ENCODE assay signal across 22 cellular contexts in genomic region chr20:58418949-58419748, GRCh38. TPM values are rescaled to one million over a fixed set of nuclear protein-coding genes. Genes with fewer than 3 reads are reported as not detected.
DNase-seq lines count a peak whose midpoint lies in the region; ATAC-seq, FAIRE-seq and TF ChIP-seq lines count a peak whose summit lies in the region.
"Had no signal": no experiment of that assay in that cellular context is flagged by ENCODE, and none has a peak within 500 bp of the region (broad histone marks: within the 10 kb centered on the region; RNA-seq: fewer than 3 reads in every experiment).

No MANE protein-coding gene starts in this region.

- H3K9me3 Mint-ChIP-seq in activated naive CD4-positive, alpha-beta T cell treated with anti-CD3 and anti-CD28 coated beads, Interleukin-2, amount 50 U/mL, for 24 hours: no peaks in the 10 kb centered on the region
- H3K9me3 Mint-ChIP-seq in activated naive CD8-positive, alpha-beta T cell treated with anti-CD3 and anti-CD28 coated beads for 36 hours: no peaks in the 10 kb centered on the region
- H3K9me3 Mint-ChIP-seq in stimulated activated effector memory CD8-positive, alpha-beta T cell treated with anti-CD3 and anti-CD28 coated beads, Interleukin-12 subunit alpha, Interleukin-12 subunit beta, amount 100 ng/mL, for 72 hours: no peaks in the 10 kb centered on the region

- RAD21 ChIA-PET in HCT116 (lab: Charles Lee; ENCODE audit: low non-redundant PET in 1 of 2, low total read pairs in 2 of 2, uncharacterized antibody in 2 of 2, unreplicated experiment in 2 of 2): no interaction called here

- peaks cover 42% of the 10 kb centered on the region for H3K4me1 Mint-ChIP-seq in activated naive CD4-positive, alpha-beta T cell treated with anti-CD3 and anti-CD28 coated beads, Interleukin-2, amount 50 U/mL, for 24 hours
- peaks cover 25% of the 10 kb centered on the region for H3K4me1 Mint-ChIP-seq in activated naive CD8-positive, alpha-beta T cell treated with anti-CD3 and anti-CD28 coated beads for 36 hours
- peaks cover 28% of the 10 kb centered on the region for H3K4me1 Mint-ChIP-seq in stimulated activated effector memory CD8-positive, alpha-beta T cell treated with anti-CD3 and anti-CD28 coated beads, Interleukin-12 subunit alpha, Interleukin-12 subunit beta, amount 100 ng/mL, for 72 hours

- no peak overlapping the region for H3K9ac ChIP-seq in HCT116 (ENCODE audit: low read length)

- H3K36me3 ChIP-seq in HCT116 (ENCODE audit: control insufficient read depth in 1 of 2, insufficient read depth in 2 of 2, low read length in 2 of 2) (no peaks in the 10 kb centered on the region), OCI-LY7 (ENCODE audit: insufficient read depth, low read length) (peaks cover 86% of the 10 kb centered on the region)
- H3K36me3 ChIP-seq: prostate gland, transverse colon had no signal

- no peak for DNase-seq in activated naive CD4-positive, alpha-beta T cell treated with anti-CD3 and anti-CD28 coated beads, Interleukin-2, amount 50 U/mL, for 16 hours
- DNase-seq in HCT116 (ENCODE audit: low read depth, low spot score) (no peak), OCI-LY7 (ENCODE audit: low spot score) (no peak), superior temporal gyrus (ENCODE audit: extremely low spot score) (no peak), D721Med (ENCODE audit: insufficient read length, low spot score) (no peak)
- DNase-seq in activated naive CD8-positive, alpha-beta T cell treated with anti-CD3 and anti-CD28 coated beads for 36 hours: no peak
- no peak for DNase-seq in stimulated activated effector memory CD8-positive, alpha-beta T cell treated with anti-CD3 and anti-CD28 coated beads, Interleukin-12 subunit alpha, Interleukin-12 subunit beta, amount 100 ng/mL, for 72 hours (ENCODE audit: low spot score in 2 of 2)
- DNase-seq: ACHN; Calu3; central memory CD4-positive, alpha-beta T cell; dermis blood vessel endothelial cell; gastrocnemius medialis; Kasumi-1; NCI-H446 treated with DMSO at 0.1 percent for 48 hours; NCI-H82; stimulated activated CD4-positive, alpha-beta T cell treated with anti-CD3 and anti-CD28 coated beads, Interleukin-4, amount 100 ng/mL, for 4 hours; transverse colon had no signal

- BruUV-seq in HCT116 (replicated peaks; lab: Mats Ljungman, UMichigan) (TSS peak; percentile 11), OCI-LY7 (replicated peaks; lab: Mats Ljungman, UMichigan) (no TSS peak)

- POLR2A ChIA-PET in HCT116 (lab: Charles Lee): no interaction called here
- POLR2A ChIA-PET in OCI-LY7 (lab: Charles Lee): interaction anchor here (1.3 kb wide), 1 partner anchor 11 kb away, joined by 5 read pairs; no protein-coding TSS in a partner anchor

- TF ChIP-seq RAD21 in HCT116 (IDR thresholded peaks at IDR 0.05; ENCODE audit: low read depth): no peak

- FAIRE-seq in D721Med (lab: Jason Lieb, UNC): no peak
- FAIRE-seq: endometrium, TTC549 had no signal

- H4K20me1 ChIP-seq in HCT116 (ENCODE audit: insufficient read depth): peaks cover 6% of the 10 kb centered on the region; the same call in 1 of the 2 replicates
- H4K20me1 ChIP-seq in OCI-LY7 (ENCODE audit: insufficient read depth, low read length): no peaks in the 10 kb centered on the region

- TF ChIP-seq CTCF in HCT116 (IDR thresholded peaks at IDR 0.05 in 2 of 3, conservative IDR thresholded peaks at IDR 0.05 in 1 of 3; ENCODE audit: borderline replicate concordance in 1 of 3, insufficient read depth in 1 of 3, low read depth in 2 of 3, low read length in 2 of 3): no peak
- TF ChIP-seq CTCF in OCI-LY7 (conservative IDR thresholded peaks at IDR 0.05; ENCODE audit: low read length): no peak
- no peak for TF ChIP-seq CTCF in D721Med (IDR thresholded peaks at IDR 0.05; ENCODE audit: insufficient read depth, missing control alignments)

- H3K36me3 Mint-ChIP-seq in activated naive CD4-positive, alpha-beta T cell treated with anti-CD3 and anti-CD28 coated beads, Interleukin-2, amount 50 U/mL, for 24 hours: peaks cover 11% of the 10 kb centered on the region
- H3K36me3 Mint-ChIP-seq in activated naive CD8-positive, alpha-beta T cell treated with anti-CD3 and anti-CD28 coated beads for 36 hours: peaks cover 37% of the 10 kb centered on the region
- peaks cover 52% of the 10 kb centered on the region for H3K36me3 Mint-ChIP-seq in stimulated activated effector memory CD8-positive, alpha-beta T cell treated with anti-CD3 and anti-CD28 coated beads, Interleukin-12 subunit alpha, Interleukin-12 subunit beta, amount 100 ng/mL, for 72 hours

- no peak overlapping the region for H3K4me2 ChIP-seq in HCT116 (ENCODE audit: low read length)
- no peak overlapping the region for H3K4me2 ChIP-seq in OCI-LY7 (ENCODE audit: low read length)

- intact Hi-C loops in HCT116 (cut with micrococcal nuclease) (no loop called here), OCI-LY7 (cut with micrococcal nuclease; ENCODE audit: unreplicated experiment) (no loop called here)

- peak overlapping the region; percentile 63 for H3K27ac Mint-ChIP-seq in activated naive CD4-positive, alpha-beta T cell treated with anti-CD3 and anti-CD28 coated beads, Interleukin-2, amount 50 U/mL, for 24 hours
- peak overlapping the region; percentile 48 for H3K27ac Mint-ChIP-seq in activated naive CD8-positive, alpha-beta T cell treated with anti-CD3 and anti-CD28 coated beads for 36 hours
- peak overlapping the region; percentile 54 for H3K27ac Mint-ChIP-seq in stimulated activated effector memory CD8-positive, alpha-beta T cell treated with anti-CD3 and anti-CD28 coated beads, Interleukin-12 subunit alpha, Interleukin-12 subunit beta, amount 100 ng/mL, for 72 hours

- H3K27me3 ChIP-seq in HCT116 (ENCODE audit: insufficient read depth, low read length): no peaks in the 10 kb centered on the region
- H3K27me3 ChIP-seq: gastrocnemius medialis, transverse colon had no signal

- H3K27me3 Mint-ChIP-seq in activated naive CD4-positive, alpha-beta T cell treated with anti-CD3 and anti-CD28 coated beads, Interleukin-2, amount 50 U/mL, for 24 hours: no peaks in the 10 kb centered on the region
- H3K27me3 Mint-ChIP-seq in activated naive CD8-positive, alpha-beta T cell treated with anti-CD3 and anti-CD28 coated beads for 36 hours: no peaks in the 10 kb centered on the region

- H3K27ac ChIP-seq in HCT116 (ENCODE audit: low read depth, low read length) (no peak overlapping the region), OCI-LY7 (ENCODE audit: low read depth, low read length, poor library complexity, severe bottlenecking) (no peak overlapping the region)
- H3K27ac ChIP-seq: gastrocnemius medialis, prostate gland, RWPE1, transverse colon had no signal

- peaks cover 84% of the 10 kb centered on the region for H3K79me2 ChIP-seq in HCT116 (ENCODE audit: insufficient read depth, low read length)
- peaks cover 53% of the 10 kb centered on the region for H3K79me2 ChIP-seq in OCI-LY7 (ENCODE audit: insufficient read depth, low read depth, low read length)

- H3K4me3 ChIP-seq in HCT116 (replicated peaks in 1 of 2; ENCODE audit: low read depth in 1 of 2, low read length in 2 of 2): no peak overlapping the region
- H3K4me3 ChIP-seq in OCI-LY7 (ENCODE audit: low read depth, low read length, poor library complexity, severe bottlenecking): no peak overlapping the region
- H3K4me3 ChIP-seq: gastrocnemius medialis, prostate gland, transverse colon had no signal

- no peak overlapping the region for H3K4me3 Mint-ChIP-seq in activated naive CD4-positive, alpha-beta T cell treated with anti-CD3 and anti-CD28 coated beads, Interleukin-2, amount 50 U/mL, for 24 hours
- no peak overlapping the region for H3K4me3 Mint-ChIP-seq in activated naive CD8-positive, alpha-beta T cell treated with anti-CD3 and anti-CD28 coated beads for 36 hours
- H3K4me3 Mint-ChIP-seq in stimulated activated effector memory CD8-positive, alpha-beta T cell treated with anti-CD3 and anti-CD28 coated beads, Interleukin-12 subunit alpha, Interleukin-12 subunit beta, amount 100 ng/mL, for 72 hours: no peak overlapping the region

- no peak for TF ChIP-seq POLR2A in HCT116 (IDR thresholded peaks at IDR 0.05; ENCODE audit: borderline replicate concordance, extremely low read depth, insufficient read depth, insufficient read length)

- H2AFZ ChIP-seq in HCT116 (ENCODE audit: low read depth, low read length, poor library complexity, severe bottlenecking) (no peak overlapping the region), OCI-LY7 (ENCODE audit: low read length) (no peak overlapping the region)

- CTCF ChIA-PET in HCT116 (lab: Charles Lee) (interaction anchor here (0.6 kb wide), 1 partner anchor 14 kb away, joined by 6 read pairs; no protein-coding TSS in a partner anchor), OCI-LY7 (lab: Charles Lee; ENCODE audit: unreplicated experiment) (no interaction called here)

- no peaks in the 10 kb centered on the region for H3K9me2 ChIP-seq in HCT116 (ENCODE audit: insufficient read depth)
- H3K9me2 ChIP-seq in OCI-LY7 (ENCODE audit: insufficient read depth, low read length): no peaks in the 10 kb centered on the region

- H3K9me3 ChIP-seq in HCT116 (ENCODE audit: control insufficient read depth in 1 of 2, insufficient read depth in 1 of 2, low read depth in 1 of 2, low read length in 2 of 2): no peaks in the 10 kb centered on the region
- H3K9me3 ChIP-seq in OCI-LY7 (ENCODE audit: low read length): peaks cover 5% of the 10 kb centered on the region; the same call in 1 of the 2 replicates
- H3K9me3 ChIP-seq: gastrocnemius medialis, prostate gland, transverse colon had no signal

- H3K4me1 ChIP-seq in HCT116 (ENCODE audit: control insufficient read depth in 1 of 2, insufficient read depth in 2 of 2, low read length in 2 of 2) (peaks cover 0 to 9% of the 10 kb centered on the region in 2 experiments; a peak in 2 of 4 replicates), OCI-LY7 (ENCODE audit: insufficient read depth, low read length, poor library complexity, severe bottlenecking) (no peaks in the 10 kb centered on the region)
- H3K4me1 ChIP-seq: prostate gland had no signal

- ATAC-seq in HCT116: no peak
- ATAC-seq in stimulated activated effector memory CD8-positive, alpha-beta T cell treated with anti-CD3 and anti-CD28 coated beads, Interleukin-12 subunit alpha, Interleukin-12 subunit beta, amount 100 ng/mL, for 72 hours: no peak
- ATAC-seq: gastrocnemius medialis had no signal

TF ChIP-seq in HCT116, 20 proteins besides CTCF, POLR2A, EP300 and RAD21 (continues in another document):
- TF ChIP-seq ZFX (IDR thresholded peaks at IDR 0.05): no peak

RNA-seq across cellular contexts. Expression of gene VAPB, which starts 30.1 kb away (rescaled TPM):
- total RNA-seq in HCT116 (2021; ENCODE audit: unreplicated experiment) (51.1 TPM), OCI-LY7 (2022) (41.8 and 43.2 TPM in 2 replicates)
- polyA plus RNA-seq in HCT116 (2012): 38.7 and 40.5 TPM in 2 replicates
- 10 to 100 TPM; 38.4 to 40.6 TPM for total RNA-seq in activated naive CD8-positive, alpha-beta T cell treated with anti-CD3 and anti-CD28 coated beads for 36 hours
- total RNA-seq in OCI-LY7 (2014; rRNA removed; shearing (Covaris generic)): 12.1 and 13.3 TPM in 2 replicates
